Comparison of ENCODE assay signal across 15 cellular contexts in genomic region chr11:70100283-70100610, GRCh38. TPM values are rescaled to one million over a fixed set of nuclear protein-coding genes. Genes with fewer than 3 reads are reported as not detected.
DNase-seq lines count a peak whose midpoint lies in the region; ATAC-seq and TF ChIP-seq lines count a peak whose summit lies in the region.
"Had no signal": no experiment of that assay in that cellular context is flagged by ENCODE, and none has a peak within 500 bp of the region (broad histone marks: within the 10 kb centered on the region; RNA-seq: fewer than 3 reads in every experiment).

No MANE protein-coding gene starts in this region.

- DNase-seq in left ventricle myocardium superior (peak; percentile 15), Right ventricle myocardium inferior (ENCODE audit: missing footprints) (no peak), GOT3 (lab: John Stamatoyannopoulos, UW) (no peak), transverse colon (no peak)
- DNase-seq: Calu3; CD8-positive, alpha-beta T cell; DMS79 treated with DMSO at 0.1 percent for 48 hours; GF-D8; HCEC 1CT had no signal

- no peaks in the 10 kb centered on the region for H3K9me3 ChIP-seq in skeletal muscle tissue (ENCODE audit: control insufficient read depth in 3 of 3, low read length in 3 of 3)
- H3K9me3 ChIP-seq in transverse colon: no peaks in the 10 kb centered on the region
- H3K9me3 ChIP-seq: BLaER1 treated with 17β-estradiol and CSF1 and Interleukin-3, amounts not matched to agents 10 nM and 100 nM had no signal

- no peak for TF ChIP-seq POLR2A in transverse colon (IDR thresholded peaks at IDR 0.05)

- H3K27me3 ChIP-seq in skeletal muscle tissue (ENCODE audit: control insufficient read depth in 3 of 3, insufficient read depth in 3 of 3, low read length in 3 of 3) (peaks cover 0 to 9% (median 4%) of the 10 kb centered on the region in 3 donors), transverse colon (peaks cover 3% of the 10 kb centered on the region)
- H3K27me3 ChIP-seq: BLaER1 treated with 17β-estradiol and CSF1 and Interleukin-3, amounts not matched to agents 10 nM and 100 nM had no signal

- no peak overlapping the region for H3K4me3 Mint-ChIP-seq in nephron
- H3K4me3 Mint-ChIP-seq: B cell; CD8-positive, alpha-beta T cell had no signal

- in situ Hi-C loops in transverse colon (cut with MboI; ENCODE audit: low pct_ligation_motif_present in 1 of 4, low pct_unique_long_range_greater_than_20kb in 1 of 4, low sequenced_read_pairs in 3 of 4): no loop called here

- H3K4me3 ChIP-seq in skeletal muscle tissue (ENCODE audit: low read length in 3 of 3): no peak overlapping the region
- H3K4me3 ChIP-seq in transverse colon: no peak overlapping the region
- H3K4me3 ChIP-seq: BLaER1 treated with 17β-estradiol and CSF1 and Interleukin-3, amounts not matched to agents 10 nM and 100 nM had no signal

- H3K27me3 Mint-ChIP-seq in nephron (ENCODE audit: low read depth): peaks cover 14% of the 10 kb centered on the region

- TF ChIP-seq CTCF in nephron (IDR thresholded peaks at IDR 0.05; ENCODE audit: unreplicated experiment in 3 of 3) (no peak), transverse colon (IDR thresholded peaks at IDR 0.05) (no peak)

- peaks cover 60% of the 10 kb centered on the region for H3K4me1 Mint-ChIP-seq in nephron
- H3K4me1 Mint-ChIP-seq: B cell had no signal

- H3K9ac ChIP-seq in skeletal muscle tissue (ENCODE audit: low read depth in 1 of 3, low read length in 3 of 3): no peak overlapping the region
- H3K9ac ChIP-seq: BLaER1 treated with 17β-estradiol and CSF1 and Interleukin-3, amounts not matched to agents 10 nM and 100 nM had no signal

- no peak for ATAC-seq in left ventricle myocardium superior
- no peak for ATAC-seq in Right ventricle myocardium inferior
- no peak for ATAC-seq in GM21360 (IDR thresholded peaks at IDR 0.05; ENCODE audit: unreplicated experiment)
- ATAC-seq: CD8-positive, alpha-beta T cell had no signal

- TF ChIP-seq EP300 in transverse colon (IDR thresholded peaks at IDR 0.05; ENCODE audit: low read depth): no peak

- peak overlapping the region; percentile 75 to 95 (median 88) for H3K27ac Mint-ChIP-seq in nephron
- H3K27ac Mint-ChIP-seq: B cell; CD8-positive, alpha-beta T cell had no signal

- H3K27ac ChIP-seq in skeletal muscle tissue (ENCODE audit: low read depth, low read length) (peak overlapping the region; percentile 66), transverse colon (no peak overlapping the region)
- H3K27ac ChIP-seq: BLaER1 treated with 17β-estradiol and CSF1 and Interleukin-3, amounts not matched to agents 10 nM and 100 nM; HL-60 had no signal

- intact Hi-C loops in left ventricle myocardium superior (cut with micrococcal nuclease) (no loop called here), Right ventricle myocardium inferior (cut with DNase I) (no loop called here), transverse colon (cut with DNase I; ENCODE audit: low total_unique reads) (no loop called here)

- WGBS in transverse colon (ENCODE audit: low coverage in 1 of 2), 2 donors: 76% methylated on average over 7 of the region's 7 CpGs; no CpG with 5 or more reads in 1 of the 2 donors

- peaks cover 4% of the 10 kb centered on the region for H3K9me3 Mint-ChIP-seq in nephron
- H3K9me3 Mint-ChIP-seq: CD8-positive, alpha-beta T cell had no signal

- peaks cover 5% of the 10 kb centered on the region for H3K36me3 Mint-ChIP-seq in nephron (ENCODE audit: low read depth)
- H3K36me3 Mint-ChIP-seq: CD8-positive, alpha-beta T cell had no signal

- H3K36me3 ChIP-seq in skeletal muscle tissue (ENCODE audit: control insufficient read depth in 3 of 3, insufficient read depth in 3 of 3, low read length in 3 of 3): no peaks in the 10 kb centered on the region
- H3K36me3 ChIP-seq in transverse colon: no peaks in the 10 kb centered on the region
- H3K36me3 ChIP-seq: BLaER1 treated with 17β-estradiol and CSF1 and Interleukin-3, amounts not matched to agents 10 nM and 100 nM had no signal

- H3K4me1 ChIP-seq in skeletal muscle tissue (ENCODE audit: control insufficient read depth in 3 of 3, insufficient read depth in 3 of 3, low read length in 3 of 3) (peaks cover 22 to 66% (median 27%) of the 10 kb centered on the region in 3 donors), transverse colon (no peaks in the 10 kb centered on the region)

RNA-seq across cellular contexts. Expression of gene ANO1, which starts 22.1 kb away (rescaled TPM):
- total RNA-seq in left ventricle myocardium superior: 6.8 TPM
- 6.7 TPM for total RNA-seq in Right ventricle myocardium inferior
- total RNA-seq in skeletal muscle tissue: 1.6 TPM
- 10 to 100 TPM in 2 of 4 donors, 1 to 10 TPM in 2; 7.9 to 20.9 (median 11.3) TPM for total RNA-seq in transverse colon
- total RNA-seq: B cell; CD8-positive, alpha-beta T cell had no signal
